ENCODE assay signal across 13 cellular contexts in the genomic region with DNA sequence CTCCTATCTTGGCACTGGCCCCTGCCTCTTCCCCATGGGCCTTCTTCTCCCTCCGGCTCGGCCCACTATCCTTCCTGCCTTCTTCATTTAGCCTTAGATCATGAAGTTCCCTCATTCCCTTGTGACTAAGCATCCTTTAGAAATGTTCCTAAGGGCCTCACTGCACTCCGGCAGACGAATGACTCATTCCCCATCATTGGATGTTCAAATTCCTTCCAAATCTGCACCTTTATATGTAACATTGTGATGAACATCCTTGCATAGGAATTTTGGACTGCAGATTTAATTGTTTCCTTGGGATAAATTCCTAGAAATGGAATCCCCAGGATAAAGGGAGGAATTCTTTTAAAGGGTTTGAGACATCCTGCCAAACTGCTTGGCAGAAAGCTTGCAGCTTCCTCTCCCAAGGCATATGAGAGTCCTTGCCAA. TPM values are rescaled to one million over a fixed set of nuclear protein-coding genes. Genes with fewer than 3 reads are reported as not detected.
DNase-seq lines count a peak whose midpoint lies in the region; ATAC-seq and TF ChIP-seq lines count a peak whose summit lies in the region.
"Had no signal": no experiment of that assay in that cellular context is flagged by ENCODE, and none has a peak within 500 bp of the region (broad histone marks: within the 10 kb centered on the region; RNA-seq: fewer than 3 reads in every experiment).

No MANE protein-coding gene starts in this region.

- H3K27me3 ChIP-seq in Panc1 (ENCODE audit: control insufficient read depth, insufficient read depth, low read length) = no peaks in the 10 kb centered on the region
- H3K27me3 ChIP-seq in right cardiac atrium (ENCODE audit: control insufficient read depth, insufficient read depth) = no peaks in the 10 kb centered on the region
- H3K27me3 ChIP-seq: gastrocnemius medialis had no signal

- in situ Hi-C loops in Panc1 (cut with HindIII; ENCODE audit: low pct_unique_long_range_greater_than_20kb, low sequenced_read_pairs) = no loop called here

- CTCF ChIA-PET in Panc1 (lab: Charles Lee) = no interaction called here

- H3K4me1 ChIP-seq in Panc1 (ENCODE audit: control insufficient read depth, insufficient read depth, low read length) (peaks cover 10% of the 10 kb centered on the region), right cardiac atrium (ENCODE audit: control insufficient read depth, insufficient read depth, low read length) (no peaks in the 10 kb centered on the region)
- H3K4me1 ChIP-seq: gastrocnemius medialis had no signal

- peak; percentile 72 for DNase-seq in DMS53 treated with DMSO at 0.1 percent for 48 hours (lab: John Stamatoyannopoulos, UW; ENCODE audit: unreplicated experiment)
- DNase-seq in Panc1 (ENCODE audit: low read depth, low spot score) = no peak
- DNase-seq in epithelial cell of prostate (ENCODE audit: low read depth, low spot score) = no peak
- no peak for DNase-seq in omental fat pad (ENCODE audit: low spot score)
- DNase-seq in NCI-H146 treated with DMSO at 0.1 percent for 48 hours (lab: John Stamatoyannopoulos, UW; ENCODE audit: unreplicated experiment) = no peak
- no peak for DNase-seq in right cardiac atrium
- DNase-seq in NCI-H2081 treated with DMSO at 0.1 percent for 48 hours (lab: John Stamatoyannopoulos, UW) = no peak
- DNase-seq: activated B cell treated with CpG ODN at 0.5 μM for 24 hours; gastrocnemius medialis; NCI-H1105 treated with DMSO at 0.1 percent for 48 hours; OCI-M1; stimulated activated naive CD4-positive, alpha-beta T cell treated with Interleukin-2 at 50 U/mL for 16 hours had no signal

- H3K4me3 ChIP-seq in Panc1 (ENCODE audit: low read depth in 2 of 2, low read length in 2 of 2) = no peak overlapping the region
- H3K4me3 ChIP-seq in right cardiac atrium (ENCODE audit: low read length) = no peak overlapping the region
- H3K4me3 ChIP-seq: gastrocnemius medialis had no signal

- no peaks in the 10 kb centered on the region for H3K36me3 ChIP-seq in Panc1 (ENCODE audit: control insufficient read depth, insufficient read depth, low read length)
- H3K36me3 ChIP-seq: gastrocnemius medialis had no signal

- no TSS peak for BruUV-seq in Panc1 (replicated peaks; lab: Mats Ljungman, UMichigan)

- H3K9me3 ChIP-seq in Panc1 (ENCODE audit: control insufficient read depth, insufficient read depth, low read depth, low read length) (no peaks in the 10 kb centered on the region), right cardiac atrium (ENCODE audit: control insufficient read depth, low read length) (no peaks in the 10 kb centered on the region)
- H3K9me3 ChIP-seq: gastrocnemius medialis had no signal

- POLR2A ChIA-PET in Panc1 (lab: Charles Lee) = no interaction called here

- H3K27ac ChIP-seq in Panc1 (ENCODE audit: low read length) = no peak overlapping the region
- peak overlapping the region; percentile 36 for H3K27ac ChIP-seq in epithelial cell of prostate
- H3K27ac ChIP-seq in right cardiac atrium (ENCODE audit: low read length) = no peak overlapping the region
- H3K27ac ChIP-seq: gastrocnemius medialis had no signal

- peak; percentile 41 for ATAC-seq in Panc1
- peak; percentile 46 for ATAC-seq in omental fat pad (ENCODE audit: low FRiP score)
- no peak for ATAC-seq in right cardiac atrium
- no peak for ATAC-seq in GM18517 (IDR thresholded peaks at IDR 0.05; ENCODE audit: unreplicated experiment)
- ATAC-seq: gastrocnemius medialis had no signal

- intact Hi-C loops in Panc1 (cut with micrococcal nuclease; ENCODE audit: unreplicated experiment) = no loop called here
- intact Hi-C loops in right cardiac atrium (cut with DNase I) = no loop called here

- WGBS in right cardiac atrium = 36% methylated on average over 4 of the region's 4 CpGs

- no peak for TF ChIP-seq CTCF in Panc1 (IDR thresholded peaks at IDR 0.05)
- no peak for TF ChIP-seq CTCF in omental fat pad (IDR thresholded peaks at IDR 0.05)

RNA-seq across cellular contexts. Expression of a gene that starts 19.0 kb away (rescaled TPM):
- 2.4 TPM for total RNA-seq in Panc1 (2021; ENCODE audit: unreplicated experiment)
- polyA plus RNA-seq in Panc1 (2012; ENCODE audit: insufficient read length) = 1.1 TPM
- 10 to 100 TPM in 1 of 4 donors, 1 to 10 TPM in 3; 5.7 to 11.8 (median 9.5) TPM for total RNA-seq in omental fat pad
- 1 to 10 TPM; 4.7 to 5.7 (median 5.1) TPM for total RNA-seq in right cardiac atrium
- 2.7 TPM for polyA plus RNA-seq in right cardiac atrium
- total RNA-seq: activated B cell treated with CpG ODN at 0.5 μM for 24 hours had no signal

Comparison
In these comparisons a context has a peak if more than half of its experiments do, and no peak if none do; other contexts are left out.
1. ATAC-seq: peak in Panc1 (single experiment) and omental fat pad (single experiment); none in right cardiac atrium (0 of 2) and GM18517 (single experiment).